1 cellular context compared by ENCODE assay signal in the genomic region with DNA sequence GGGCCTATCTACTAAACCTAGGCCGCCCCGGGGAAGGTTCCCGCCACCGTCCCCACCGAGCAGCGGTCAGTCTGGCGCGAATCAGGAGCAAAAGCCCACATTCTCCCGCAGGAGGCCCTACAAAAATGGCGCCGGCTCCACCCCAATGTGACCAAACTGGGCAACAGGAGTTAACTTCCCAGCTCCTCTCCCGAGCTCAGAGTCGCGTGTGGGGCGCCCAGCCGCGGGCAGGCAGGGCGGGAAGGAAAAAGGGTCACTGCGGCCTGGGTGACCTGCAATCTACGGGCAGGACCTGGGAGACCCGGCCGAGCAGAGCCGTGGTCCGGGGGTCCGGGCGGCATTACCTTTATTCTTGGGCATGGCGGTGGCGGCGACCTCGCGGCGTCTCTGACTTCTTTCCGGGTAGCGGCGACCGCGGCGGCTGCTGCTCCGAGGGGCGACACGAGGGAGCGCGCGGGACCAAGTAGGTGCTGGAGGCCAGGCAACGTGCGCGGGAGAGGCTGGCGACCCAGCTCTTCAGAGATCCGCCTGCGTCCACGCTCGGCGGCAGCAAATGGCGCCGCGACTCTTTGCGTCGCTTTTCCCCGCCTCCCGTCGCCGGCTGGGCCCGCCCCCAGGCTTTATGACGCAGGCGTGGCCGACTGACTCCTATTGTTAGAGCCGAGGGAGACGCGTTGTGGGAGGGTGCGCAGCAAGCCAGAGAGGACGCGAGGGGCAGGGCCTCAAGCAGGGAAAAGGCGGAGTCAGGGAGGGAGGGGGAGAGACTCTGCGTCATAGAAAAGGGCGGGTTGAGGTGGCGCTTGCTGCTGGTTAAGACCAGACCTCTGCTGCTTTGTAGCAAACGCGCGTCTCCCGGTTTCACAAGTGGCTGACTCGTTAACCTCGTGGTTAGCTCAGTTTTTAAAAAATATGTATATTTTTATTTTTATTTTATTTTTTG.
A peak's percentile ranks its signal among the peaks of the same experiment; 100 is the strongest.
TF ChIP-seq lines count a peak whose summit lies in the region.

A gene with protein sequence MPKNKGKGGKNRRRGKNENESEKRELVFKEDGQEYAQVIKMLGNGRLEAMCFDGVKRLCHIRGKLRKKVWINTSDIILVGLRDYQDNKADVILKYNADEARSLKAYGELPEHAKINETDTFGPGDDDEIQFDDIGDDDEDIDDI (minus strand): TSS at position 558 of the 940 bp plus-strand sequence. CDS start 198 bp downstream, at position 360.

TF ChIP-seq in K562, 482 proteins besides CTCF, POLR2A, EP300 and RAD21 (continued from another document and continues in another):
- TF ChIP-seq, protein P1, sequence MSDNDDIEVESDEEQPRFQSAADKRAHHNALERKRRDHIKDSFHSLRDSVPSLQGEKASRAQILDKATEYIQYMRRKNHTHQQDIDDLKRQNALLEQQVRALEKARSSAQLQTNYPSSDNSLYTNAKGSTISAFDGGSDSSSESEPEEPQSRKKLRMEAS (CRISPR knock-in tag; IDR thresholded peaks at IDR 0.05) = peak; percentile 50; the same call in 1 of the 2 replicates
- peak; percentile 80 for TF ChIP-seq RBBP5 (IDR thresholded peaks at IDR 0.05; ENCODE audit: borderline replicate concordance, insufficient read depth, low read length, poor library complexity, severe bottlenecking)
- TF ChIP-seq KDM5B (IDR thresholded peaks at IDR 0.05; ENCODE audit: insufficient replicate concordance, low read depth, low read length) = peak; percentile 46
- peak; percentile 38; the same call in 1 of the 2 replicates for TF ChIP-seq TAF7 (tag; IDR thresholded peaks at IDR 0.05)
- peak; percentile 44; the same call in 1 of the 2 replicates for TF ChIP-seq CREB3L1 (IDR thresholded peaks at IDR 0.05; ENCODE audit: borderline replicate concordance, low read depth)
- peak in 1 of 2 experiments; percentile 33; a peak in 1 of 4 replicates for TF ChIP-seq SIN3A (IDR thresholded peaks at IDR 0.05; ENCODE audit: borderline replicate concordance in 2 of 2, control insufficient read depth in 1 of 2, low read depth in 2 of 2, low read length in 2 of 2)
- TF ChIP-seq CCNT2 (IDR thresholded peaks at IDR 0.05; ENCODE audit: borderline replicate concordance, extremely low read depth, insufficient read length, low read depth, low read length) = peak; percentile 9
- TF ChIP-seq MEIS2 (IDR thresholded peaks at IDR 0.05; ENCODE audit: partially characterized antibody) = peak; percentile 60
- peak; percentile 56 for TF ChIP-seq GTF2B (IDR thresholded peaks at IDR 0.05; ENCODE audit: extremely low read depth, insufficient read length)
- TF ChIP-seq, protein P2, sequence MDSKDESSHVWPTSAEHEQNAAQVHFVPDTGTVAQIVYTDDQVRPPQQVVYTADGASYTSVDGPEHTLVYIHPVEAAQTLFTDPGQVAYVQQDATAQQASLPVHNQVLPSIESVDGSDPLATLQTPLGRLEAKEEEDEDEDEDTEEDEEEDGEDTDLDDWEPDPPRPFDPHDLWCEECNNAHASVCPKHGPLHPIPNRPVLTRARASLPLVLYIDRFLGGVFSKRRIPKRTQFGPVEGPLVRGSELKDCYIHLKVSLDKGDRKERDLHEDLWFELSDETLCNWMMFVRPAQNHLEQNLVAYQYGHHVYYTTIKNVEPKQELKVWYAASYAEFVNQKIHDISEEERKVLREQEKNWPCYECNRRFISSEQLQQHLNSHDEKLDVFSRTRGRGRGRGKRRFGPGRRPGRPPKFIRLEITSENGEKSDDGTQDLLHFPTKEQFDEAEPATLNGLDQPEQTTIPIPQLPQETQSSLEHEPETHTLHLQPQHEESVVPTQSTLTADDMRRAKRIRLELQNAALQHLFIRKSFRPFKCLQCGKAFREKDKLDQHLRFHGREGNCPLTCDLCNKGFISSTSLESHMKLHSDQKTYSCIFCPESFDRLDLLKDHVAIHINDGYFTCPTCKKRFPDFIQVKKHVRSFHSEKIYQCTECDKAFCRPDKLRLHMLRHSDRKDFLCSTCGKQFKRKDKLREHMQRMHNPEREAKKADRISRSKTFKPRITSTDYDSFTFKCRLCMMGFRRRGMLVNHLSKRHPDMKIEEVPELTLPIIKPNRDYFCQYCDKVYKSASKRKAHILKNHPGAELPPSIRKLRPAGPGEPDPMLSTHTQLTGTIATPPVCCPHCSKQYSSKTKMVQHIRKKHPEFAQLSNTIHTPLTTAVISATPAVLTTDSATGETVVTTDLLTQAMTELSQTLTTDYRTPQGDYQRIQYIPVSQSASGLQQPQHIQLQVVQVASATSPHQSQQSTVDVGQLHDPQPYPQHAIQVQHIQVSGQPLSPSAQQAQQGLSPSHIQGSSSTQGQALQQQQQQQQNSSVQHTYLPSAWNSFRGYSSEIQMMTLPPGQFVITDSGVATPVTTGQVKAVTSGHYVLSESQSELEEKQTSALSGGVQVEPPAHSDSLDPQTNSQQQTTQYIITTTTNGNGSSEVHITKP (IDR thresholded peaks at IDR 0.05; ENCODE audit: partially characterized antibody) = peak; percentile 10
- TF ChIP-seq SRF (CRISPR knock-in tag; IDR thresholded peaks at IDR 0.05) = peak in 1 of 2 experiments; percentile 41; a peak in 1 of 4 replicates
- peak in 1 of 2 experiments; percentile 23 for TF ChIP-seq AFF1 (IDR thresholded peaks at IDR 0.05; ENCODE audit: low read depth in 1 of 2, partially characterized antibody in 2 of 2)
- no peak for TF ChIP-seq RHOXF2B (CRISPR knock-in tag; conservative IDR thresholded peaks at IDR 0.05)
- peak; percentile 48; the same call in 1 of the 2 replicates for TF ChIP-seq ZNF444 (CRISPR knock-in tag; IDR thresholded peaks at IDR 0.05)
- TF ChIP-seq CBX3 (IDR thresholded peaks at IDR 0.05; ENCODE audit: borderline replicate concordance in 1 of 2, low read length in 2 of 2) = peak in 1 of 2 experiments; percentile 26; a peak in 1 of 3 replicates
- peak; percentile 96 for TF ChIP-seq POLR2G (IDR thresholded peaks at IDR 0.05; ENCODE audit: low read depth, low read length)
- TF ChIP-seq SOX6 (IDR thresholded peaks at IDR 0.05) = peak; percentile 80
- peak; percentile 80 for TF ChIP-seq CXXC5 (CRISPR knock-in tag; IDR thresholded peaks at IDR 0.05)
- peak; percentile 58 for TF ChIP-seq ATF1 (CRISPR knock-in tag; IDR thresholded peaks at IDR 0.05)
- TF ChIP-seq ATF1 (tag; IDR thresholded peaks at IDR 0.05) = peak; percentile 93
- TF ChIP-seq, protein P3, sequence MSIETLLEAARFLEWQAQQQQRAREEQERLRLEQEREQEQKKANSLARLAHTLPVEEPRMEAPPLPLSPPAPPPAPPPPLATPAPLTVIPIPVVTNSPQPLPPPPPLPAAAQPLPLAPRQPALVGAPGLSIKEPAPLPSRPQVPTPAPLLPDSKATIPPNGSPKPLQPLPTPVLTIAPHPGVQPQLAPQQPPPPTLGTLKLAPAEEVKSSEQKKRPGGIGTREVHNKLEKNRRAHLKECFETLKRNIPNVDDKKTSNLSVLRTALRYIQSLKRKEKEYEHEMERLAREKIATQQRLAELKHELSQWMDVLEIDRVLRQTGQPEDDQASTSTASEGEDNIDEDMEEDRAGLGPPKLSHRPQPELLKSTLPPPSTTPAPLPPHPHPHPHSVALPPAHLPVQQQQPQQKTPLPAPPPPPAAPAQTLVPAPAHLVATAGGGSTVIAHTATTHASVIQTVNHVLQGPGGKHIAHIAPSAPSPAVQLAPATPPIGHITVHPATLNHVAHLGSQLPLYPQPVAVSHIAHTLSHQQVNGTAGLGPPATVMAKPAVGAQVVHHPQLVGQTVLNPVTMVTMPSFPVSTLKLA (conservative IDR thresholded peaks at IDR 0.05) = peak; percentile 67 to 73; a peak in 3 of 4 replicates
- TF ChIP-seq, protein P4, sequence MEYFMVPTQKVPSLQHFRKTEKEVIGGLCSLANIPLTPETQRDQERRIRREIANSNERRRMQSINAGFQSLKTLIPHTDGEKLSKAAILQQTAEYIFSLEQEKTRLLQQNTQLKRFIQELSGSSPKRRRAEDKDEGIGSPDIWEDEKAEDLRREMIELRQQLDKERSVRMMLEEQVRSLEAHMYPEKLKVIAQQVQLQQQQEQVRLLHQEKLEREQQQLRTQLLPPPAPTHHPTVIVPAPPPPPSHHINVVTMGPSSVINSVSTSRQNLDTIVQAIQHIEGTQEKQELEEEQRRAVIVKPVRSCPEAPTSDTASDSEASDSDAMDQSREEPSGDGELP (CRISPR knock-in tag; IDR thresholded peaks at IDR 0.05; ENCODE audit: borderline replicate concordance) = peak; percentile 53; the same call in 1 of the 2 replicates
- TF ChIP-seq ARID4B (CRISPR knock-in tag; IDR thresholded peaks at IDR 0.05) = peak; percentile 32; the same call in 1 of the 2 replicates
- peak; percentile 57 to 80; a peak in 3 of 4 replicates for TF ChIP-seq FOXK2 (conservative IDR thresholded peaks at IDR 0.05 in 1 of 2, IDR thresholded peaks at IDR 0.05 in 1 of 2; ENCODE audit: low read depth in 2 of 2)
- TF ChIP-seq, protein P5, sequence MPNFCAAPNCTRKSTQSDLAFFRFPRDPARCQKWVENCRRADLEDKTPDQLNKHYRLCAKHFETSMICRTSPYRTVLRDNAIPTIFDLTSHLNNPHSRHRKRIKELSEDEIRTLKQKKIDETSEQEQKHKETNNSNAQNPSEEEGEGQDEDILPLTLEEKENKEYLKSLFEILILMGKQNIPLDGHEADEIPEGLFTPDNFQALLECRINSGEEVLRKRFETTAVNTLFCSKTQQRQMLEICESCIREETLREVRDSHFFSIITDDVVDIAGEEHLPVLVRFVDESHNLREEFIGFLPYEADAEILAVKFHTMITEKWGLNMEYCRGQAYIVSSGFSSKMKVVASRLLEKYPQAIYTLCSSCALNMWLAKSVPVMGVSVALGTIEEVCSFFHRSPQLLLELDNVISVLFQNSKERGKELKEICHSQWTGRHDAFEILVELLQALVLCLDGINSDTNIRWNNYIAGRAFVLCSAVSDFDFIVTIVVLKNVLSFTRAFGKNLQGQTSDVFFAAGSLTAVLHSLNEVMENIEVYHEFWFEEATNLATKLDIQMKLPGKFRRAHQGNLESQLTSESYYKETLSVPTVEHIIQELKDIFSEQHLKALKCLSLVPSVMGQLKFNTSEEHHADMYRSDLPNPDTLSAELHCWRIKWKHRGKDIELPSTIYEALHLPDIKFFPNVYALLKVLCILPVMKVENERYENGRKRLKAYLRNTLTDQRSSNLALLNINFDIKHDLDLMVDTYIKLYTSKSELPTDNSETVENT (CRISPR knock-in tag; IDR thresholded peaks at IDR 0.05) = 0 out of 2 replicates have a peak, but pooled peaks have one; percentile 4
